Comparison of ENCODE assay signal across 8 cellular contexts in the genomic region with DNA sequence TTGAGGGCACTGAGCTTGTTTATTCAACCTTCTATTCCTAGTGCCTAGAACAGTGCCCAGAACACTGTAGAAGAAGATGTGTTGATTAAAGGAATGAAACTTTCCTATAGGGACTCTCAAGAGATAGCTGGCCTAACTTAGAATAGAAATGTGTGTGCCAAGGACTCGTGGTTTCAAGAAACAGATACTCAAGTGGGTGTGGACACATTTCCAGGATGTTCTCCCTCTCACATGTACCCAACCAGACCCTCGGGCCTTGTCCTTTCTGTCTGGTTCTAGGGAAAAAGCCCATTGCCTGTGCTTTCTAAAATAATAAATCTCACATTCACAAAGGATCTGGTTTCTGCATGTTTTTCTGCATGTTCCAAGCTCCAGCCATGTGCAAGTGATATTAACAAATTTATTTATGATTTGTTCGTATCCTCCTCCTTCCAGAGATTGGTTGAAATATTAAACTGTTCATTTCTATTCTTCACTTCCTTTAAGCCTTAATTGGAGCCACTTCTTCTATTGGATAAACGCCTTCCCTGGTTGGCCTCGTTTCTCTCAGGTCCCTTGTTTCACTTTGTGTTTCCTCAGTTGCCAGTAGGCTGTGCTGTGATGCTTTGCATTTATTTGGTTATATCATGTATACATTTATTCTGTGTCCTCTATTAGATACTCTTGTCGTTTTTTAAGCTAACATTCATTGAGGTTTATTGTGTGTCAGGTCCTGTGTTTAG.
A peak's percentile ranks its signal among the peaks of the same experiment; 100 is the strongest.
DNase-seq lines count a peak whose midpoint lies in the region; ATAC-seq and TF ChIP-seq lines count a peak whose summit lies in the region.

No MANE protein-coding gene starts in this region.

- WGBS in smooth muscle cell (ENCODE audit: low lambda C conversion rate) = 57% methylated on average over 6 of the region's 6 CpGs
- no CpG with 5 or more reads among the region's 6 CpGs for WGBS in neuronal stem cell (ENCODE audit: extremely low coverage in 2 of 2, insufficient read length in 2 of 2, insufficient replicate concordance in 1 of 2), 2 donors

- H3K4me3 ChIP-seq in adipocyte (ENCODE audit: low read length) (peak overlapping the region; percentile 42), right atrium auricular region (no peak overlapping the region), smooth muscle cell (no peak overlapping the region), neuronal stem cell (ENCODE audit: low read length in 2 of 2) (no peak overlapping the region)

- H2AK5ac ChIP-seq in neuronal stem cell (ENCODE audit: low read depth, low read length) = no peak overlapping the region

- no peak overlapping the region for H3K18ac ChIP-seq in neuronal stem cell (ENCODE audit: low read length)

- H3K14ac ChIP-seq in neuronal stem cell (ENCODE audit: low read length) = no peak overlapping the region

- H3K23ac ChIP-seq in neuronal stem cell (ENCODE audit: low read depth, low read length, poor library complexity) = no peak overlapping the region

- H3K4me2 ChIP-seq in smooth muscle cell (no peak overlapping the region), neuronal stem cell (ENCODE audit: insufficient read depth, low read length, poor library complexity, severe bottlenecking) (no peak overlapping the region)

- H2AFZ ChIP-seq in smooth muscle cell (ENCODE audit: low read depth) (no peak overlapping the region), neuronal stem cell (ENCODE audit: low read length) (no peak overlapping the region)

- peak overlapping the region; percentile 36 for H3K9ac ChIP-seq in adipocyte (ENCODE audit: low read length)
- H3K9ac ChIP-seq in smooth muscle cell (ENCODE audit: low read depth) = no peak overlapping the region
- H3K9ac ChIP-seq in neuronal stem cell (ENCODE audit: low read depth, low read length, poor library complexity) = no peak overlapping the region

- H4K20me1 ChIP-seq in smooth muscle cell (ENCODE audit: low read depth) = no peaks in the 10 kb centered on the region

- no peak overlapping the region for H2BK15ac ChIP-seq in neuronal stem cell (ENCODE audit: low read length)

- H3K79me1 ChIP-seq in neuronal stem cell (ENCODE audit: low read depth, low read length) = no peaks in the 10 kb centered on the region

- H3K79me2 ChIP-seq in smooth muscle cell (ENCODE audit: low read depth) = no peaks in the 10 kb centered on the region

- H3K9me3 ChIP-seq in adipocyte (ENCODE audit: control insufficient read depth, low read length) = no peaks in the 10 kb centered on the region
- H3K9me3 ChIP-seq in right atrium auricular region = no peaks in the 10 kb centered on the region
- H3K9me3 ChIP-seq in smooth muscle cell (replicated peaks; ENCODE audit: low read depth) = no peaks in the 10 kb centered on the region
- H3K9me3 ChIP-seq in neuronal stem cell (replicated peaks in 1 of 2; ENCODE audit: control insufficient read depth in 2 of 2, insufficient read depth in 1 of 2, low read depth in 1 of 2, low read length in 2 of 2) = no peaks in the 10 kb centered on the region

- H2BK120ac ChIP-seq in neuronal stem cell (ENCODE audit: low read depth, low read length) = no peak overlapping the region

- H3K27ac ChIP-seq in right atrium auricular region = peak overlapping the region; percentile 43 to 65
- no peak overlapping the region for H3K27ac ChIP-seq in smooth muscle cell (ENCODE audit: low read depth)
- no peak overlapping the region for H3K27ac ChIP-seq in neuronal stem cell (replicated peaks; ENCODE audit: low read length)

- no peaks in the 10 kb centered on the region for H3F3A ChIP-seq in smooth muscle cell (ENCODE audit: low read depth)

- no peak overlapping the region for H2BK5ac ChIP-seq in neuronal stem cell (ENCODE audit: low read length)

- H3K36me3 ChIP-seq in adipocyte (ENCODE audit: control insufficient read depth, insufficient read depth, low read length, severe bottlenecking) (no peaks in the 10 kb centered on the region), right atrium auricular region (no peaks in the 10 kb centered on the region), smooth muscle cell (ENCODE audit: low read depth) (no peaks in the 10 kb centered on the region), neuronal stem cell (replicated peaks in 1 of 2; ENCODE audit: control insufficient read depth in 2 of 2, insufficient read depth in 2 of 2, low read length in 2 of 2) (no peaks in the 10 kb centered on the region)

- no peak for ATAC-seq in HG02642 (IDR thresholded peaks at IDR 0.05; ENCODE audit: poor library complexity, unreplicated experiment)

- H3K4ac ChIP-seq in neuronal stem cell (ENCODE audit: low read length) = no peak overlapping the region

- DNase-seq in activated naive CD4-positive, alpha-beta T cell treated with Interleukin-2 at 50 U/mL for 16 hours = peak; percentile 30
- DNase-seq in activated naive CD4-positive, alpha-beta T cell (lab: John Stamatoyannopoulos, UW) = no peak
- DNase-seq in NCI-H526 treated with DMSO at 0.1 percent for 48 hours (lab: John Stamatoyannopoulos, UW) = peak; percentile 82
- peak; percentile 88 for DNase-seq in adipocyte (ENCODE audit: low read depth)
- no peak for DNase-seq in right atrium auricular region (ENCODE audit: low spot score)
- DNase-seq in smooth muscle cell (lab: John Stamatoyannopoulos, UW; ENCODE audit: unreplicated experiment) = no peak
- DNase-seq in neuronal stem cell (ENCODE audit: low spot score) = no peak

- TF ChIP-seq CTCF in right atrium auricular region (IDR thresholded peaks at IDR 0.05) = peak; percentile 20 to 69
- TF ChIP-seq CTCF in smooth muscle cell (IDR thresholded peaks at IDR 0.05; ENCODE audit: borderline replicate concordance, insufficient read depth, poor library complexity, severe bottlenecking) = peak; percentile 50

- H3K4me1 ChIP-seq in adipocyte (ENCODE audit: control insufficient read depth, insufficient read depth, low read length) (peaks cover 30% of the 10 kb centered on the region), right atrium auricular region (peaks cover 0 to 21% of the 10 kb centered on the region in 2 donors), smooth muscle cell (ENCODE audit: low read depth) (no peaks in the 10 kb centered on the region), neuronal stem cell (ENCODE audit: control insufficient read depth in 2 of 2, insufficient read depth in 1 of 2, low read depth in 1 of 2, low read length in 2 of 2) (peaks cover 2 to 17% of the 10 kb centered on the region in 2 donors)

- no peaks in the 10 kb centered on the region for H3K27me3 ChIP-seq in adipocyte (replicated peaks; ENCODE audit: control insufficient read depth, insufficient read depth, low read length)
- H3K27me3 ChIP-seq in right atrium auricular region = no peaks in the 10 kb centered on the region
- no peaks in the 10 kb centered on the region for H3K27me3 ChIP-seq in smooth muscle cell (ENCODE audit: low read depth)
- no peaks in the 10 kb centered on the region for H3K27me3 ChIP-seq in neuronal stem cell (ENCODE audit: control insufficient read depth in 3 of 3, insufficient read depth in 3 of 3, low read depth in 1 of 3, low read length in 3 of 3)

- no peak overlapping the region for H4K8ac ChIP-seq in neuronal stem cell (ENCODE audit: low read depth, low read length)

- H2BK12ac ChIP-seq in neuronal stem cell (ENCODE audit: low read length) = no peak overlapping the region

- H4K91ac ChIP-seq in neuronal stem cell (ENCODE audit: low read depth, low read length, poor library complexity) = no peak overlapping the region

Comparison
In these comparisons a context has a peak if more than half of its experiments do, and no peak if none do; other contexts are left out.
1. DNase-seq: peak in activated naive CD4-positive, alpha-beta T cell treated with Interleukin-2 at 50 U/mL for 16 hours (single experiment), NCI-H526 treated with DMSO at 0.1 percent for 48 hours (single experiment) and adipocyte (single experiment); none in activated naive CD4-positive, alpha-beta T cell (0 of 4), right atrium auricular region (single experiment), smooth muscle cell (single experiment) and neuronal stem cell (single experiment).
2. H3K27ac ChIP-seq: peak in right atrium auricular region (2 of 2); none in smooth muscle cell (single experiment) and neuronal stem cell (single experiment).